In genomic region chr22:21952586-21953571, GRCh38 we compare ENCODE assay signal across 8 cellular contexts. TPM values are rescaled to one million over a fixed set of nuclear protein-coding genes. Genes with fewer than 3 reads are reported as not detected.
DNase-seq lines count a peak whose midpoint lies in the region; TF ChIP-seq lines count a peak whose summit lies in the region.

PPM1F (minus strand) TSS chr22:21952848; CDS start chr22:21946048, 6,800 bp downstream.

- DNase-seq in ELF-1 (ENCODE audit: low read depth, low spot score), result peak; percentile 85
- DNase-seq in HAP-1 (ENCODE audit: low spot score in 2 of 2), result peak; percentile 80 to 91
- DNase-seq in NCI-H128 (lab: John Stamatoyannopoulos, UW; ENCODE audit: unreplicated experiment), result peak; percentile 39
- DNase-seq in T1000 (lab: John Stamatoyannopoulos, UW), result peak; percentile 75
- peak; percentile 18 for DNase-seq in astrocyte of the cerebellum (ENCODE audit: low read depth)
- DNase-seq in hepatic stellate cell (ENCODE audit: low spot score), result peak; percentile 96
- DNase-seq in retina, result peak; percentile 87
- DNase-seq in vagina (ENCODE audit: extremely low spot score in 2 of 2), result no peak

- H3K4me1 ChIP-seq in HAP-1 (peaks cover 8% of the 10 kb centered on the region), vagina (peaks cover 42% of the 10 kb centered on the region)

- no peaks in the 10 kb centered on the region for H3K36me3 ChIP-seq in HAP-1 (replicated peaks)
- H3K36me3 ChIP-seq in vagina, result no peaks in the 10 kb centered on the region

- intact Hi-C loops in vagina (cut with DNase I), result loop anchor here (2.0 kb wide), 1 partner anchor 14 kb away; no protein-coding TSS in a partner anchor

- in situ Hi-C loops in HAP-1 (cut with MboI; ENCODE audit: low sequenced_read_pairs) (no loop called here), astrocyte of the cerebellum (cut with HindIII; ENCODE audit: low sequenced_read_pairs) (no loop called here)

- peak within 1 kb of the TSS; percentile 70 for H3K4me3 ChIP-seq in HAP-1
- H3K4me3 ChIP-seq in astrocyte of the cerebellum (ENCODE audit: low read depth, low read length), result peak within 1 kb of the TSS; percentile 71
- peak within 1 kb of the TSS; percentile 66 to 85 for H3K4me3 ChIP-seq in vagina

- no peak for TF ChIP-seq POLR2A in vagina (IDR thresholded peaks at IDR 0.05)

- no peaks in the 10 kb centered on the region for H3K9me3 ChIP-seq in HAP-1
- no peaks in the 10 kb centered on the region for H3K9me3 ChIP-seq in vagina

- peak within 1 kb of the TSS; percentile 74 for H3K27ac ChIP-seq in vagina

- no peaks in the 10 kb centered on the region for H3K27me3 ChIP-seq in HAP-1 (ENCODE audit: low read depth)
- no peaks in the 10 kb centered on the region for H3K27me3 ChIP-seq in vagina

- TF ChIP-seq CTCF in astrocyte of the cerebellum (IDR thresholded peaks at IDR 0.05; ENCODE audit: low read depth, low read length, missing control alignments), result peak; percentile 61
- TF ChIP-seq CTCF in vagina (IDR thresholded peaks at IDR 0.05), result peak; percentile 83 to 97 (median 96)

RNA-seq across cellular contexts. Expression of gene PPM1F, which starts in this region (rescaled TPM):
- 35.6 TPM for total RNA-seq in vagina

Comparison
In these comparisons a context has a peak if more than half of its experiments do, and no peak if none do; other contexts are left out.
1. DNase-seq: peak in ELF-1 (single experiment), HAP-1 (2 of 2), NCI-H128 (single experiment), T1000 (single experiment), astrocyte of the cerebellum (single experiment), hepatic stellate cell (single experiment) and retina (single experiment); none in vagina (0 of 2).
2. Peak in every context shown above with its lines, with median percentiles within 50 percentile points of each other: H3K4me3 ChIP-seq.